In the genomic region with DNA sequence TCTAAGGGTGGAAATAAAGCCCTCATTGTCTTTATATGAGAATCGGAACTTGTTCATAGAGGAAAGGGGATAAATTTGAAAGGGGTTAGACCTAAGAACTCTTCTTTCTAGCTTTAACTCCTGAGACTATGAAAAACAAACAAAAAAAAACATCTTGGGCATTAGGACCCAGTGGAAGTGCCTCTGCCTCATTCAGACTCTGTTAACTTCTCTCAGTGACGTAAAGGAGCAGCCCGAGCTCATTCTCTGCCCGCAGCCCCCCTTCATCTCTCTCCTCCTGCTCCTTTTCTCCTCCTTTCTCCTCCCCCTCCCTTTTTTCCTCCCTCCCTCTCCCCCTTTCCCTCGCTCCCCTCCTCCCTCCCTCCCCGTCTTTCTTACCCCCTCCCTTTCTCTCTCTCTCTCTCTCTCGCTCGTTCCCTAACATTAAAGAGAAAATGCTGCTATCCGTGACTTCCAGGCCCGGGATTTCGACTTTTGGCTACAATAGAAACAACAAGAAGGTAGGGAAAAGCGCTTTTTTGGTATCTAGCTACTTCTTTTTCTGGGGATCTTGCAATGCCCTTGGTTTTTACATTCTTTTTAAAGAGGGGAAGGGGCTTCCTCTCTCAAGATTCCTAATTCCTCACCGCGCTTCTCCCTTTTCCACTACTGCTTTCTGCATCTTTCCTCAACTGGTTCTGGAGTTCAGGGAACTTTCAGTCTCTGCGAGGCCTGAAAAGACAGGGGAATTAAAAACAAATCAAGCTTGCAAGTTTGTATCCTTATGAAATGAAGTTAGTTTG, we compare ENCODE assay signal across 8 cellular contexts. TPM values are rescaled to one million over a fixed set of nuclear protein-coding genes. Genes with fewer than 3 reads are reported as not detected.
DNase-seq lines count a peak whose midpoint lies in the region; ATAC-seq and TF ChIP-seq lines count a peak whose summit lies in the region.

A gene with protein sequence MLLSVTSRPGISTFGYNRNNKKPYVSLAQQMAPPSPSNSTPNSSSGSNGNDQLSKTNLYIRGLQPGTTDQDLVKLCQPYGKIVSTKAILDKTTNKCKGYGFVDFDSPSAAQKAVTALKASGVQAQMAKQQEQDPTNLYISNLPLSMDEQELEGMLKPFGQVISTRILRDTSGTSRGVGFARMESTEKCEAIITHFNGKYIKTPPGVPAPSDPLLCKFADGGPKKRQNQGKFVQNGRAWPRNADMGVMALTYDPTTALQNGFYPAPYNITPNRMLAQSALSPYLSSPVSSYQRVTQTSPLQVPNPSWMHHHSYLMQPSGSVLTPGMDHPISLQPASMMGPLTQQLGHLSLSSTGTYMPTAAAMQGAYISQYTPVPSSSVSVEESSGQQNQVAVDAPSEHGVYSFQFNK (plus strand): TSS at position 231 of the 782 bp plus-strand sequence. CDS start 204 bp downstream, at position 435.

- no peak for TF ChIP-seq CTCF in brain (conservative IDR thresholded peaks at IDR 0.05)

- H3K4me1 Mint-ChIP-seq in brain: peaks cover 35% of the 10 kb centered on the region

- H3K27me3 Mint-ChIP-seq in brain: no peaks in the 10 kb centered on the region

- DNase-seq in NCI-H526 (lab: John Stamatoyannopoulos, UW): peak; percentile 15 to 47
- no peak for DNase-seq in NCI-H526 treated with DMSO at 0.1 percent for 48 hours (lab: John Stamatoyannopoulos, UW)
- DNase-seq in NCI-H128 (lab: John Stamatoyannopoulos, UW; ENCODE audit: unreplicated experiment): peak; percentile 16
- peak in 3 of 5 donors; percentile 19 to 43 (median 23) for DNase-seq in T-helper 1 cell
- DNase-seq in hippocampal formation (lab: John Stamatoyannopoulos, UW): peak; percentile 49 to 84
- peak; percentile 90 for DNase-seq in posterior vena cava (ENCODE audit: low spot score)

- no peak for ATAC-seq in HG03135 (IDR thresholded peaks at IDR 0.05; ENCODE audit: unreplicated experiment)

- H3K27ac Mint-ChIP-seq in brain: peak within 1 kb of the TSS; percentile 86 to 95 (median 95)

- H3K36me3 Mint-ChIP-seq in brain: no peaks in the 10 kb centered on the region

- H3K4me3 Mint-ChIP-seq in brain: peak within 1 kb of the TSS; percentile 87 to 92 (median 91)

- intact Hi-C loops in posterior vena cava (cut with DNase I): loop anchor here in 1 of 2 donors (5.0 kb wide), 1 partner anchor 116 kb away; no protein-coding TSS in a partner anchor

- H3K9me3 Mint-ChIP-seq in brain: no peaks in the 10 kb centered on the region

RNA-seq across cellular contexts. Expression of the gene that starts here (rescaled TPM):
- 5.2 TPM for polyA plus RNA-seq in brain (ENCODE audit: insufficient read depth, low read depth, low replicate concordance)
- total RNA-seq in posterior vena cava: 10 to 100 TPM; 57.2 to 60.5 TPM
